Comparison of ENCODE assay signal across 14 cellular contexts in genomic region chr3:182969277-182969676, GRCh38. TPM values are rescaled to one million over a fixed set of nuclear protein-coding genes. Genes with fewer than 3 reads are reported as not detected.
A peak's percentile ranks its signal among the peaks of the same experiment; 100 is the strongest.
DNase-seq lines count a peak whose midpoint lies in the region; ATAC-seq and TF ChIP-seq lines count a peak whose summit lies in the region.
"Had no signal": no experiment of that assay in that cellular context is flagged by ENCODE, and none has a peak within 500 bp of the region (broad histone marks: within the 10 kb centered on the region; RNA-seq: fewer than 3 reads in every experiment).

No MANE protein-coding gene starts in this region.

- peaks cover 51% of the 10 kb centered on the region for H3K4me1 Mint-ChIP-seq in HFFc6 (ENCODE audit: low read depth)
- peaks cover 34% of the 10 kb centered on the region for H3K4me1 Mint-ChIP-seq in memory B cell
- peaks cover 27% of the 10 kb centered on the region for H3K4me1 Mint-ChIP-seq in CD14-positive monocyte

- ATAC-seq in memory B cell (ENCODE audit: low read depth) (no peak), GM21381 (IDR thresholded peaks at IDR 0.05; ENCODE audit: unreplicated experiment) (no peak), GM18907 (IDR thresholded peaks at IDR 0.05; ENCODE audit: unreplicated experiment) (no peak)
- ATAC-seq: mucosa of descending colon had no signal

- DNase-seq in BJ (ENCODE audit: low read depth), result peak; percentile 63
- DNase-seq in HFFc6, result peak; percentile 62
- DNase-seq in astrocyte of the hippocampus (ENCODE audit: low read depth, low spot score), result peak; percentile 50
- no peak for DNase-seq in memory B cell (ENCODE audit: low spot score in 2 of 2)
- no peak for DNase-seq in MV-4-11 (lab: John Stamatoyannopoulos, UW)
- no peak for DNase-seq in CD14-positive monocyte (ENCODE audit: low spot score)
- DNase-seq: endodermal cell; mucosa of descending colon; NCI-H146; stimulated activated CD4-positive, alpha-beta T cell treated with anti-CD3 and anti-CD28 coated beads, Interleukin-4, amount 100 ng/mL, for 1 hour; upper lobe of left lung had no signal

- H3K36me3 Mint-ChIP-seq in HFFc6 (ENCODE audit: low read depth) (peaks cover 8% of the 10 kb centered on the region; the same call in 1 of the 2 replicates), memory B cell (peaks cover 5% of the 10 kb centered on the region), CD14-positive monocyte (peaks cover 6 to 13% of the 10 kb centered on the region in 2 donors)

- H3K27me3 Mint-ChIP-seq in HFFc6 (ENCODE audit: insufficient read depth) (no peaks in the 10 kb centered on the region), memory B cell (no peaks in the 10 kb centered on the region), CD14-positive monocyte (ENCODE audit: low read depth in 3 of 3) (no peaks in the 10 kb centered on the region)

- H3K27ac Mint-ChIP-seq in HFFc6, result peak overlapping the region; percentile 76
- H3K27ac Mint-ChIP-seq in memory B cell, result peak overlapping the region; percentile 17
- H3K27ac Mint-ChIP-seq in CD14-positive monocyte, result peak overlapping the region in 3 of 7 donors; percentile 54 to 76 (median 56)

- no peak overlapping the region for H3K4me3 ChIP-seq in BJ (ENCODE audit: low read depth, low read length)
- H3K4me3 ChIP-seq: mucosa of descending colon, SJSA1, upper lobe of left lung had no signal

- no peaks in the 10 kb centered on the region for H3K36me3 ChIP-seq in BJ (ENCODE audit: control insufficient read depth, insufficient read depth, low read length)
- H3K36me3 ChIP-seq: SJSA1, upper lobe of left lung had no signal

- H3K4me3 Mint-ChIP-seq in HFFc6 (no peak overlapping the region), memory B cell (no peak overlapping the region), CD14-positive monocyte (no peak overlapping the region)
- H3K4me3 Mint-ChIP-seq: endodermal cell had no signal

- intact Hi-C loops in CD14-positive monocyte (cut with micrococcal nuclease), result no loop called here

- CTCF ChIA-PET in BJ (lab: Yijun Ruan, JAX), result no interaction called here

- H3K27me3 ChIP-seq in BJ (ENCODE audit: control insufficient read depth, insufficient read depth, low read length), result no peaks in the 10 kb centered on the region
- H3K27me3 ChIP-seq: SJSA1, upper lobe of left lung had no signal

- POLR2A ChIA-PET in BJ (lab: Charles Lee), result no interaction called here

- no peak for TF ChIP-seq CTCF in BJ (IDR thresholded peaks at IDR 0.05; ENCODE audit: insufficient read depth, low read depth, low read length)
- no peak for TF ChIP-seq CTCF in HFFc6 (IDR thresholded peaks at IDR 0.05)
- TF ChIP-seq CTCF in CD14-positive monocyte (IDR thresholded peaks at IDR 0.05), result no peak

- H3K9me3 Mint-ChIP-seq in HFFc6, result no peaks in the 10 kb centered on the region
- H3K9me3 Mint-ChIP-seq in memory B cell, result no peaks in the 10 kb centered on the region
- no peaks in the 10 kb centered on the region for H3K9me3 Mint-ChIP-seq in CD14-positive monocyte
- H3K9me3 Mint-ChIP-seq: endodermal cell had no signal

RNA-seq across cellular contexts. Expression of gene DCUN1D1, which starts 11.1 kb away (rescaled TPM):
- polyA plus RNA-seq in BJ (2011; rRNA removed) (6.1 and 28.1 TPM in 2 replicates), CD14-positive monocyte (10 to 100 TPM; 26.9 to 37.6 TPM)
- polyA minus RNA-seq in BJ (2011; rRNA and poly(A)+ RNA removed), result 14.3 and 21.1 TPM in 2 replicates
- 10 to 100 TPM; 46.1 to 56.9 (median 52.2) TPM for total RNA-seq in HFFc6 (2021; fragmentation: NEBNext Ultra II Directional; extraction: Animal tissue kit (Norgen Biotek cat#: 25700))

Comparison
In these comparisons a context has a peak if more than half of its experiments do, and no peak if none do; other contexts are left out.
1. DNase-seq: peak in BJ (single experiment), HFFc6 (single experiment) and astrocyte of the hippocampus (single experiment); none in memory B cell (0 of 2), MV-4-11 (single experiment) and CD14-positive monocyte (single experiment).